8 cellular contexts compared by ENCODE assay signal in genomic region chr10:43337536-43337935, GRCh38. TPM values are rescaled to one million over a fixed set of nuclear protein-coding genes. Genes with fewer than 3 reads are reported as not detected.
"Had no signal": no experiment of that assay in that cellular context is flagged by ENCODE, and none has a peak within 500 bp of the region (broad histone marks: within the 10 kb centered on the region; RNA-seq: fewer than 3 reads in every experiment).

No MANE protein-coding gene starts in this region.

RNA-seq across cellular contexts. Expression of gene FXYD4, which starts 33.9 kb away (rescaled TPM):
- total RNA-seq: activated CD4-positive, alpha-beta memory T cell treated with anti-CD3 and anti-CD28 coated beads, Interleukin-2, amount 10 ng/mL, durations not matched to agents 7 days and 5 days; activated CD4-positive, alpha-beta T cell treated with anti-CD3 and anti-CD28 coated beads for 36 hours; activated CD8-positive, alpha-beta memory T cell treated with anti-CD3 and anti-CD28 coated beads for 36 hours; activated naive CD4-positive, alpha-beta T cell treated with anti-CD3 and anti-CD28 coated beads for 36 hours; activated T-helper 17 cell treated with anti-CD3 and anti-CD28 coated beads, Interleukin-2, amount 50 U/mL, for 72 hours; astrocyte; PC-3; T-helper 17 cell had no signal
